ENCODE assay signal across 8 cellular contexts in genomic region chr6:73610444-73611275, GRCh38. TPM values are rescaled to one million over a fixed set of nuclear protein-coding genes. Genes with fewer than 3 reads are reported as not detected.
A peak's percentile ranks its signal among the peaks of the same experiment; 100 is the strongest.
DNase-seq lines count a peak whose midpoint lies in the region; ATAC-seq and TF ChIP-seq lines count a peak whose summit lies in the region.

No MANE protein-coding gene starts in this region.

- in situ Hi-C loops in GM13977 (cut with MboI; ENCODE audit: low pct_unique_long_range_greater_than_20kb, low sequenced_read_pairs, unreplicated experiment): loop anchor here (10.0 kb wide), 1 partner anchor 96 kb away; no protein-coding TSS in a partner anchor

- no peak overlapping the region for H3K4me3 Mint-ChIP-seq in chondrocyte (ENCODE audit: unreplicated experiment)

- peak; percentile 50 for DNase-seq in AG20443 (ENCODE audit: low spot score)
- peak; percentile 41 for DNase-seq in GM13977 (ENCODE audit: low spot score)
- peak; percentile 8 for DNase-seq in NCI-H526 treated with DMSO at 0.1 percent for 48 hours (lab: John Stamatoyannopoulos, UW)
- DNase-seq in chondrocyte (ENCODE audit: low spot score): no peak
- no peak for DNase-seq in right lobe of liver
- no peak for DNase-seq in activated CD4-positive, CD25-positive, alpha-beta regulatory T cell treated with anti-CD3 and anti-CD28 coated beads, Interleukin-2, amount 50 U/mL, for 72 hours

- H3K4me1 ChIP-seq in right lobe of liver: peaks cover 0 to 12% (median 0%) of the 10 kb centered on the region in 4 donors

- H3K9me3 Mint-ChIP-seq in chondrocyte (ENCODE audit: low read depth): no peaks in the 10 kb centered on the region

- WGBS in right lobe of liver (ENCODE audit: insufficient coverage, low coverage, low lambda C conversion rate, missing lambda C conversion rate): 43% methylated on average over 4 of the region's 6 CpGs

- no peak overlapping the region for H3K27ac ChIP-seq in right lobe of liver

- no peak overlapping the region for H3K4me3 ChIP-seq in right lobe of liver

- peaks cover 9% of the 10 kb centered on the region for H3K4me1 Mint-ChIP-seq in chondrocyte (ENCODE audit: low read depth)

- no peak overlapping the region for H3K27ac Mint-ChIP-seq in chondrocyte (ENCODE audit: unreplicated experiment)

- no peaks in the 10 kb centered on the region for H3K27me3 Mint-ChIP-seq in chondrocyte (ENCODE audit: low read depth)

- TF ChIP-seq CTCF in GM13977 (IDR thresholded peaks at IDR 0.05; ENCODE audit: extremely low read depth, insufficient read depth, missing control alignments) (peak; percentile 61), chondrocyte (IDR thresholded peaks at IDR 0.05) (peak; percentile 89), right lobe of liver (IDR thresholded peaks at IDR 0.05) (peak; percentile 61 to 75 (median 72))

- H3K27me3 ChIP-seq in right lobe of liver: no peaks in the 10 kb centered on the region

- H3K9me3 ChIP-seq in right lobe of liver: no peaks in the 10 kb centered on the region

- intact Hi-C loops in right lobe of liver (cut with DNase I): loop anchor here in 1 of 2 donors (10.0 kb wide), 1 partner anchor 96 kb away; no protein-coding TSS in a partner anchor

- ATAC-seq in right lobe of liver (peak; percentile 78 to 87 (median 82)), HG03460 (IDR thresholded peaks at IDR 0.05; ENCODE audit: unreplicated experiment) (no peak), GM19467 (IDR thresholded peaks at IDR 0.05; ENCODE audit: unreplicated experiment) (no peak)

- H3K36me3 ChIP-seq in right lobe of liver: peaks cover 0 to 10% (median 5%) of the 10 kb centered on the region in 4 donors

- no peak for TF ChIP-seq POLR2A in right lobe of liver (IDR thresholded peaks at IDR 0.05)

- peaks cover 24% of the 10 kb centered on the region for H3K36me3 Mint-ChIP-seq in chondrocyte (ENCODE audit: low read depth)

RNA-seq across cellular contexts. Expression of gene SLC17A5, which starts 43.1 kb away (rescaled TPM):
- total RNA-seq in chondrocyte (29.8 to 48.2 TPM (median 33.0 TPM) in 3 replicates), right lobe of liver (10 to 100 TPM; 12.8 to 23.9 (median 15.2) TPM)

Comparison
In these comparisons a context has a peak if more than half of its experiments do, and no peak if none do; other contexts are left out.
1. DNase-seq: peak in AG20443 (single experiment), GM13977 (single experiment) and NCI-H526 treated with DMSO at 0.1 percent for 48 hours (single experiment); none in chondrocyte (single experiment), right lobe of liver (0 of 3) and activated CD4-positive, CD25-positive, alpha-beta regulatory T cell treated with anti-CD3 and anti-CD28 coated beads, Interleukin-2, amount 50 U/mL, for 72 hours (single experiment).
2. ATAC-seq: peak in right lobe of liver (4 of 4); none in HG03460 (single experiment) and GM19467 (single experiment).
3. Peak in every context shown above with its lines, with median percentiles within 50 percentile points of each other: CTCF ChIP-seq.